In the genomic region with DNA sequence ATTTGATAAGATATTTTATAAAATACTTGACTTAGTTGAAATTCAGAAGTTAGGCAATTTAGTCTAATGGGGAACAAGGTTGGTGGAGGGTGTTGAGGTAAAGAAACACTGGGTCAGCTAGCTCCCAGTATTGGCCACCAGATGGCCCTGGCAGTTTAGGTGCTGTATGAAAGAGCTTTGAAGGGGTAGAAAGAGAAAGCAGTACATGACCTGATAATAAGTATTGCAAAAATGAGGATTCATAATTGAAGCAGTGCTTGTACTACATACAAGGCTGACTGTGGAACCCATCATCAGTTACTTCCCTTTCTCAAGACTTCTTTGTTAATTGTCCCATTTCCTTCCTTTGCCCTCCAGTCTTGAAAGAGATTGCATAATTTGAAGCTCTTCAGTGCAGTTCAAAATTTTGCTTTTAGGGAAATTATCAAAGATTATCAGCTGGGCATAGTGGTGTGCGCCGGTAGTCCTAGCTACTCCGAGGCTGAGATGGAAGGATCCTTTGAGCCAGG, we compare ENCODE assay signal across 8 cellular contexts. TPM values are rescaled to one million over a fixed set of nuclear protein-coding genes. Genes with fewer than 3 reads are reported as not detected.
A peak's percentile ranks its signal among the peaks of the same experiment; 100 is the strongest.
DNase-seq lines count a peak whose midpoint lies in the region; ATAC-seq and TF ChIP-seq lines count a peak whose summit lies in the region.

No MANE protein-coding gene starts in this region.

- H3K9me3 ChIP-seq in A673 (ENCODE audit: low read depth, low read length, poor library complexity, severe bottlenecking), result no peaks in the 10 kb centered on the region
- H3K9me3 ChIP-seq in effector memory CD4-positive, alpha-beta T cell (ENCODE audit: control insufficient read depth, low read length), result no peaks in the 10 kb centered on the region

- H3K4me3 ChIP-seq in A673 (ENCODE audit: low read depth, low read length, poor library complexity, severe bottlenecking), result no peak overlapping the region
- H3K4me3 ChIP-seq in GM06990 (replicated peaks; ENCODE audit: low read depth, low read length), result no peak overlapping the region
- no peak overlapping the region for H3K4me3 ChIP-seq in kidney epithelial cell (ENCODE audit: low read depth, low read length)
- no peak overlapping the region for H3K4me3 ChIP-seq in effector memory CD4-positive, alpha-beta T cell (ENCODE audit: insufficient read depth, low read depth, low read length, poor library complexity, severe bottlenecking)

- TF ChIP-seq CTCF in A673 (conservative IDR thresholded peaks at IDR 0.05; ENCODE audit: low read depth, low read length) (peak; percentile 70), GM06990 (IDR thresholded peaks at IDR 0.05; ENCODE audit: insufficient read depth, low read length, poor library complexity, severe bottlenecking) (peak; percentile 70), kidney epithelial cell (IDR thresholded peaks at IDR 0.05; ENCODE audit: insufficient read depth, low read length, poor library complexity, severe bottlenecking) (peak; percentile 53)

- H3K27me3 ChIP-seq in A673 (replicated peaks; ENCODE audit: insufficient read depth, low read depth, low read length, poor library complexity), result no peaks in the 10 kb centered on the region
- H3K27me3 ChIP-seq in GM06990 (replicated peaks; ENCODE audit: control insufficient read depth, insufficient read depth, low read length), result no peaks in the 10 kb centered on the region
- no peaks in the 10 kb centered on the region for H3K27me3 ChIP-seq in kidney epithelial cell (ENCODE audit: control insufficient read depth, insufficient read depth, low read length)
- H3K27me3 ChIP-seq in effector memory CD4-positive, alpha-beta T cell (replicated peaks; ENCODE audit: control insufficient read depth, insufficient read depth, low read length, poor library complexity, severe bottlenecking), result no peaks in the 10 kb centered on the region

- BruUV-seq in A673 (replicated peaks; lab: Mats Ljungman, UMichigan), result no TSS peak

- POLR2A ChIA-PET in A673 (lab: Charles Lee; ENCODE audit: low non-redundant PET), result no interaction called here

- H3K4me1 ChIP-seq in A673 (ENCODE audit: insufficient read depth, low read length, poor library complexity, severe bottlenecking), result no peaks in the 10 kb centered on the region
- peaks cover 2% of the 10 kb centered on the region for H3K4me1 ChIP-seq in effector memory CD4-positive, alpha-beta T cell (ENCODE audit: control insufficient read depth, insufficient read depth, low read length, poor library complexity, severe bottlenecking)

- ATAC-seq in HG03280 (IDR thresholded peaks at IDR 0.05; ENCODE audit: unreplicated experiment) (no peak), GM21786 (IDR thresholded peaks at IDR 0.05; ENCODE audit: unreplicated experiment) (no peak)

- DNase-seq in A673 (ENCODE audit: low spot score) (peak; percentile 49), GM06990 (ENCODE audit: extremely low read depth, insufficient read length) (no peak), NCI-H510A (lab: John Stamatoyannopoulos, UW) (peak; percentile 22), amniotic epithelial cell (ENCODE audit: low read depth) (peak; percentile 50), kidney epithelial cell (ENCODE audit: low read depth) (no peak)
- DNase-seq in effector memory CD4-positive, alpha-beta T cell, result no peak

- intact Hi-C loops in A673 (cut with micrococcal nuclease; ENCODE audit: unreplicated experiment), result loop anchor here (2.0 kb wide), 1 partner anchor 411 kb away; no protein-coding TSS in a partner anchor

- CTCF ChIA-PET in A673 (lab: Charles Lee), result interaction anchor here (0.6 to 1.5 kb wide), 2 partner anchors 20 to 411 kb away, joined by 3 to 24 read pairs; no protein-coding TSS in a partner anchor

- H3K36me3 ChIP-seq in A673 (ENCODE audit: insufficient read depth, low read length, poor library complexity, severe bottlenecking), result no peaks in the 10 kb centered on the region
- H3K36me3 ChIP-seq in GM06990 (ENCODE audit: control insufficient read depth, insufficient read depth, low read length), result no peaks in the 10 kb centered on the region
- no peaks in the 10 kb centered on the region for H3K36me3 ChIP-seq in kidney epithelial cell (ENCODE audit: control insufficient read depth, insufficient read depth, low read length)
- H3K36me3 ChIP-seq in effector memory CD4-positive, alpha-beta T cell (ENCODE audit: control insufficient read depth, insufficient read depth, low read length), result no peaks in the 10 kb centered on the region

- no peak overlapping the region for H3K27ac ChIP-seq in A673 (ENCODE audit: low read depth, low read length, poor library complexity, severe bottlenecking)
- no peak overlapping the region for H3K27ac ChIP-seq in effector memory CD4-positive, alpha-beta T cell (ENCODE audit: insufficient read depth, low read length, poor library complexity, severe bottlenecking)

RNA-seq across cellular contexts. Expression of a gene that starts 29.4 kb away (rescaled TPM):
- 11.5 and 13.6 TPM in 2 replicates for total RNA-seq in A673 (2021)
- 35.0 and 51.0 TPM in 2 replicates for total RNA-seq in kidney epithelial cell

Comparison
In these comparisons a context has a peak if more than half of its experiments do, and no peak if none do; other contexts are left out.
1. DNase-seq: peak in A673 (single experiment), NCI-H510A (single experiment) and amniotic epithelial cell (single experiment); none in GM06990 (single experiment), kidney epithelial cell (single experiment) and effector memory CD4-positive, alpha-beta T cell (0 of 3).
2. Peak in every context shown above with its lines, with median percentiles within 50 percentile points of each other: CTCF ChIP-seq.